In genomic region chr4:151657896-151658295, GRCh38 we compare ENCODE assay signal across 31 cellular contexts.
"Had no signal": no experiment of that assay in that cellular context is flagged by ENCODE, and none has a peak within 500 bp of the region (broad histone marks: within the 10 kb centered on the region; RNA-seq: fewer than 3 reads in every experiment).

No MANE protein-coding gene starts in this region.

- H3K27me3 Mint-ChIP-seq: activated CD4-positive, alpha-beta memory T cell treated with anti-CD3 and anti-CD28 coated beads, Interleukin-2, amount 10 ng/mL, durations not matched to agents 7 days and 5 days; activated CD8-positive, alpha-beta memory T cell treated with anti-CD3 and anti-CD28 coated beads, Interleukin-2, amount 10 ng/mL, durations not matched to agents 7 days and 5 days; activated naive CD4-positive, alpha-beta T cell treated with anti-CD3 and anti-CD28 coated beads, Interleukin-2, amount 50 U/mL, for 24 hours; naive B cell; stimulated activated memory B cell treated with anti-CD40 and anti-IgM and Interleukin-4, amounts not matched to agents 10 μg/mL and 1 μg/mL and 100 μg/mL, for 72 hours; stimulated activated naive CD8-positive, alpha-beta T cell treated with anti-CD3 and anti-CD28 coated beads, Interleukin-15, amount 100 ng/mL, for 72 hours had no signal

- H3K27me3 ChIP-seq: breast epithelium, pancreas, thyroid gland, upper lobe of left lung had no signal

- H3K36me3 ChIP-seq: breast epithelium, WERI-Rb-1 had no signal

- H3K27ac Mint-ChIP-seq: activated CD4-positive, alpha-beta memory T cell treated with anti-CD3 and anti-CD28 coated beads, Interleukin-2, amount 10 ng/mL, durations not matched to agents 7 days and 5 days; activated CD8-positive, alpha-beta memory T cell treated with anti-CD3 and anti-CD28 coated beads, Interleukin-2, amount 10 ng/mL, durations not matched to agents 7 days and 5 days; activated naive CD4-positive, alpha-beta T cell treated with anti-CD3 and anti-CD28 coated beads, Interleukin-2, amount 50 U/mL, for 24 hours; mesothelial cell of epicardium; stimulated activated memory B cell treated with anti-CD40 and anti-IgM and Interleukin-4, amounts not matched to agents 10 μg/mL and 1 μg/mL and 100 μg/mL, for 72 hours had no signal

- H3K4me2 ChIP-seq: smooth muscle cell had no signal

- DNase-seq: activated CD4-positive, alpha-beta memory T cell treated with anti-CD3 and anti-CD28 coated beads, Interleukin-2, amount 10 ng/mL, durations not matched to agents 7 days and 5 days; activated CD4-positive, alpha-beta T cell treated with anti-CD3 and anti-CD28 coated beads for 48 hours; activated CD8-positive, alpha-beta memory T cell treated with anti-CD3 and anti-CD28 coated beads, Interleukin-2, amount 10 ng/mL, durations not matched to agents 7 days and 5 days; activated effector memory CD4-positive, alpha-beta T cell treated with anti-CD3 and anti-CD28 coated beads, Interleukin-2, amount 50 U/mL, for 16 hours; amniotic stem cell; central memory CD4-positive, alpha-beta T cell; hippocampal formation; left colon; naive B cell; nucleus accumbens; pancreas; psoas muscle; stimulated activated CD4-positive, alpha-beta T cell treated with anti-CD3 and anti-CD28 coated beads, Interleukin-1b, Interleukin-23, amount 100 ng/mL, for 48 hours; stimulated activated CD4-positive, alpha-beta T cell treated with anti-CD3 and anti-CD28 coated beads, Interleukin-4, amount 100 ng/mL, for 4 hours; stimulated activated CD8-positive, alpha-beta memory T cell treated with anti-CD3 and anti-CD28 coated beads, Interleukin-4, amount 100 ng/mL, for 48 hours; stimulated activated naive CD8-positive, alpha-beta T cell treated with anti-CD3 and anti-CD28 coated beads, Interleukin-15, amount 100 ng/mL, for 72 hours; substantia nigra; T1000; thyroid gland; upper lobe of left lung; WERI-Rb-1 had no signal

- H3K27ac ChIP-seq: breast epithelium, epithelial cell of prostate, pancreas, thyroid gland, upper lobe of left lung, WERI-Rb-1 had no signal

- H3K9me3 Mint-ChIP-seq: activated CD4-positive, alpha-beta memory T cell treated with anti-CD3 and anti-CD28 coated beads, Interleukin-2, amount 10 ng/mL, durations not matched to agents 7 days and 5 days; activated naive CD4-positive, alpha-beta T cell treated with anti-CD3 and anti-CD28 coated beads, Interleukin-2, amount 50 U/mL, for 24 hours; mesothelial cell of epicardium; naive B cell; stimulated activated memory B cell treated with anti-CD40 and anti-IgM and Interleukin-4, amounts not matched to agents 10 μg/mL and 1 μg/mL and 100 μg/mL, for 72 hours; stimulated activated naive CD8-positive, alpha-beta T cell treated with anti-CD3 and anti-CD28 coated beads, Interleukin-15, amount 100 ng/mL, for 72 hours had no signal

- H3K9me3 ChIP-seq: breast epithelium, pancreas, psoas muscle, thyroid gland, upper lobe of left lung had no signal

- H3K4me1 Mint-ChIP-seq: naive B cell; stimulated activated memory B cell treated with anti-CD40 and anti-IgM and Interleukin-4, amounts not matched to agents 10 μg/mL and 1 μg/mL and 100 μg/mL, for 72 hours had no signal

- H3K4me3 ChIP-seq: breast epithelium, pancreas, psoas muscle, smooth muscle cell, thyroid gland, upper lobe of left lung had no signal

- H3K36me3 Mint-ChIP-seq: activated CD8-positive, alpha-beta memory T cell treated with anti-CD3 and anti-CD28 coated beads, Interleukin-2, amount 10 ng/mL, durations not matched to agents 7 days and 5 days; naive B cell; stimulated activated memory B cell treated with anti-CD40 and anti-IgM and Interleukin-4, amounts not matched to agents 10 μg/mL and 1 μg/mL and 100 μg/mL, for 72 hours had no signal

- ATAC-seq: activated CD4-positive, CD25-positive, alpha-beta regulatory T cell treated with anti-CD3 and anti-CD28 coated beads, Interleukin-2, amount 50 U/mL, for 24 hours; activated CD8-positive, alpha-beta memory T cell treated with anti-CD3 and anti-CD28 coated beads, Interleukin-2, amount 10 ng/mL, durations not matched to agents 7 days and 5 days; left colon; pancreas; psoas muscle; stimulated activated naive CD8-positive, alpha-beta T cell treated with anti-CD3 and anti-CD28 coated beads, Interleukin-15, amount 100 ng/mL, for 72 hours had no signal

- H3K4me1 ChIP-seq: breast epithelium, pancreas, thyroid gland, upper lobe of left lung had no signal

- FAIRE-seq: endometrium, frontal cortex, keratinocyte, pancreas had no signal

- H3K4me3 Mint-ChIP-seq: activated CD4-positive, alpha-beta memory T cell treated with anti-CD3 and anti-CD28 coated beads, Interleukin-2, amount 10 ng/mL, durations not matched to agents 7 days and 5 days; activated CD8-positive, alpha-beta memory T cell treated with anti-CD3 and anti-CD28 coated beads, Interleukin-2, amount 10 ng/mL, durations not matched to agents 7 days and 5 days; activated naive CD4-positive, alpha-beta T cell treated with anti-CD3 and anti-CD28 coated beads, Interleukin-2, amount 50 U/mL, for 24 hours; mesothelial cell of epicardium; naive B cell; stimulated activated memory B cell treated with anti-CD40 and anti-IgM and Interleukin-4, amounts not matched to agents 10 μg/mL and 1 μg/mL and 100 μg/mL, for 72 hours; stimulated activated naive CD8-positive, alpha-beta T cell treated with anti-CD3 and anti-CD28 coated beads, Interleukin-15, amount 100 ng/mL, for 72 hours had no signal
